Comparison of ENCODE assay signal across 16 cellular contexts in genomic region chr9:120912958-120913672, GRCh38. TPM values are rescaled to one million over a fixed set of nuclear protein-coding genes. Genes with fewer than 3 reads are reported as not detected.
DNase-seq lines count a peak whose midpoint lies in the region; ATAC-seq and TF ChIP-seq lines count a peak whose summit lies in the region.
"Had no signal": no experiment of that assay in that cellular context is flagged by ENCODE, and none has a peak within 500 bp of the region (broad histone marks: within the 10 kb centered on the region; RNA-seq: fewer than 3 reads in every experiment).

No MANE protein-coding gene starts in this region.

- no peaks in the 10 kb centered on the region for H3K9me3 ChIP-seq in T-helper 17 cell (ENCODE audit: control insufficient read depth, low read length, poor library complexity, severe bottlenecking)
- H3K9me3 ChIP-seq: colonic mucosa, thyroid gland had no signal

- H3K27ac ChIP-seq in caudate nucleus (ENCODE audit: low read depth, low read length), result peak overlapping the region; percentile 13
- H3K27ac ChIP-seq: colonic mucosa, thyroid gland, VCaP had no signal

- peaks cover 82% of the 10 kb centered on the region for H3K4me1 Mint-ChIP-seq in activated naive CD4-positive, alpha-beta T cell treated with anti-CD3 and anti-CD28 coated beads, Interleukin-2, amount 10 ng/mL, durations not matched to agents 7 days and 5 days
- H3K4me1 Mint-ChIP-seq in T-helper 17 cell, result peaks cover 47% of the 10 kb centered on the region
- H3K4me1 Mint-ChIP-seq in stimulated activated memory B cell treated with anti-CD40 and anti-IgM and Interleukin-4, amounts not matched to agents 10 μg/mL and 1 μg/mL and 100 μg/mL, for 72 hours, result peaks cover 78% of the 10 kb centered on the region

- H3K36me3 Mint-ChIP-seq in activated naive CD4-positive, alpha-beta T cell treated with anti-CD3 and anti-CD28 coated beads, Interleukin-2, amount 10 ng/mL, durations not matched to agents 7 days and 5 days, result peaks cover 86% of the 10 kb centered on the region
- peaks cover 20% of the 10 kb centered on the region for H3K36me3 Mint-ChIP-seq in T-helper 17 cell (ENCODE audit: low read depth)
- peaks cover 93% of the 10 kb centered on the region for H3K36me3 Mint-ChIP-seq in stimulated activated memory B cell treated with anti-CD40 and anti-IgM and Interleukin-4, amounts not matched to agents 10 μg/mL and 1 μg/mL and 100 μg/mL, for 72 hours

- no peak for ATAC-seq in T-helper 17 cell
- no peak for ATAC-seq in stimulated activated memory B cell treated with anti-CD40 and anti-IgM and Interleukin-4, amounts not matched to agents 10 μg/mL and 1 μg/mL and 100 μg/mL, for 72 hours
- no peak for ATAC-seq in HG02884 (IDR thresholded peaks at IDR 0.05; ENCODE audit: unreplicated experiment)
- ATAC-seq: left colon had no signal

- H3K27ac Mint-ChIP-seq in activated naive CD4-positive, alpha-beta T cell treated with anti-CD3 and anti-CD28 coated beads, Interleukin-2, amount 10 ng/mL, durations not matched to agents 7 days and 5 days, result peak overlapping the region; percentile 84
- H3K27ac Mint-ChIP-seq in T-helper 17 cell, result peak overlapping the region; percentile 90
- peak overlapping the region; percentile 21 for H3K27ac Mint-ChIP-seq in stimulated activated memory B cell treated with anti-CD40 and anti-IgM and Interleukin-4, amounts not matched to agents 10 μg/mL and 1 μg/mL and 100 μg/mL, for 72 hours

- in situ Hi-C loops in GM13977 (cut with MboI; ENCODE audit: low pct_unique_long_range_greater_than_20kb, low sequenced_read_pairs, unreplicated experiment), result no loop called here

- TF ChIP-seq CTCF in GM13977 (IDR thresholded peaks at IDR 0.05; ENCODE audit: extremely low read depth, insufficient read depth, missing control alignments), result no peak

- H3K27me3 Mint-ChIP-seq in activated naive CD4-positive, alpha-beta T cell treated with anti-CD3 and anti-CD28 coated beads, Interleukin-2, amount 10 ng/mL, durations not matched to agents 7 days and 5 days, result no peaks in the 10 kb centered on the region
- no peaks in the 10 kb centered on the region for H3K27me3 Mint-ChIP-seq in T-helper 17 cell
- H3K27me3 Mint-ChIP-seq in stimulated activated memory B cell treated with anti-CD40 and anti-IgM and Interleukin-4, amounts not matched to agents 10 μg/mL and 1 μg/mL and 100 μg/mL, for 72 hours, result no peaks in the 10 kb centered on the region

- CTCF ChIA-PET in activated naive CD4-positive, alpha-beta T cell treated with anti-CD3 and anti-CD28 coated beads, Interleukin-2, amount 10 ng/mL, durations not matched to agents 7 days and 5 days (lab: Charles Lee), result no interaction called here

- H3K4me3 Mint-ChIP-seq in activated naive CD4-positive, alpha-beta T cell treated with anti-CD3 and anti-CD28 coated beads, Interleukin-2, amount 10 ng/mL, durations not matched to agents 7 days and 5 days, result no peak overlapping the region
- no peak overlapping the region for H3K4me3 Mint-ChIP-seq in T-helper 17 cell
- no peak overlapping the region for H3K4me3 Mint-ChIP-seq in stimulated activated memory B cell treated with anti-CD40 and anti-IgM and Interleukin-4, amounts not matched to agents 10 μg/mL and 1 μg/mL and 100 μg/mL, for 72 hours

- H3K9me3 Mint-ChIP-seq in activated naive CD4-positive, alpha-beta T cell treated with anti-CD3 and anti-CD28 coated beads, Interleukin-2, amount 10 ng/mL, durations not matched to agents 7 days and 5 days, result peaks cover 7% of the 10 kb centered on the region
- peaks cover 2% of the 10 kb centered on the region for H3K9me3 Mint-ChIP-seq in stimulated activated memory B cell treated with anti-CD40 and anti-IgM and Interleukin-4, amounts not matched to agents 10 μg/mL and 1 μg/mL and 100 μg/mL, for 72 hours

- DNase-seq in activated naive CD4-positive, alpha-beta T cell treated with anti-CD3 and anti-CD28 coated beads, Interleukin-2, amount 10 ng/mL, durations not matched to agents 7 days and 5 days, result no peak
- DNase-seq in activated naive CD4-positive, alpha-beta T cell treated with Interleukin-2 at 50 U/mL for 16 hours, result no peak
- DNase-seq in T-helper 17 cell (no peak), caudate nucleus (lab: John Stamatoyannopoulos, UW) (no peak), GM13977 (ENCODE audit: low spot score) (no peak)
- no peak for DNase-seq in activated CD4-positive, CD25-positive, alpha-beta regulatory T cell (lab: John Stamatoyannopoulos, UW)
- DNase-seq: Calu3, colonic mucosa, foreskin fibroblast, left colon, NCI-H1694, NCI-H226, thyroid gland had no signal

RNA-seq across cellular contexts. Expression of gene TRAF1, which starts 13.5 kb away (rescaled TPM):
- 100 to 1,000 TPM; 103 to 118 TPM for total RNA-seq in T-helper 17 cell

RNA-seq across cellular contexts. Expression of gene PHF19, which starts 36.1 kb away (rescaled TPM):
- 10 to 100 TPM; 69.9 to 96.9 TPM for total RNA-seq in T-helper 17 cell

Comparison
In these comparisons a context has a peak if more than half of its experiments do, and no peak if none do; other contexts are left out.
1. H3K27ac Mint-ChIP-seq: peak in every context shown above with its lines; median percentile 90 in T-helper 17 cell; 84 in activated naive CD4-positive, alpha-beta T cell treated with anti-CD3 and anti-CD28 coated beads, Interleukin-2, amount 10 ng/mL, durations not matched to agents 7 days and 5 days; 21 in stimulated activated memory B cell treated with anti-CD40 and anti-IgM and Interleukin-4, amounts not matched to agents 10 μg/mL and 1 μg/mL and 100 μg/mL, for 72 hours.